ENCODE assay signal across 32 cellular contexts in genomic region chr6:31377029-31377428, GRCh38.
"Had no signal": no experiment of that assay in that cellular context is flagged by ENCODE, and none has a peak within 500 bp of the region (broad histone marks: within the 10 kb centered on the region; RNA-seq: fewer than 3 reads in every experiment).

No MANE protein-coding gene starts in this region.

- H3K36me3 ChIP-seq: left lung, lower lobe of right lung, pancreas, prostate gland, sigmoid colon, thyroid gland, transverse colon, upper lobe of left lung, vagina had no signal

- DNase-seq: hypothalamus; immature natural killer cell; kidney; left colon; left lung; lower lobe of right lung; mammary epithelial cell; midbrain; mucosa of descending colon; naive thymus-derived CD4-positive, alpha-beta T cell; nucleus accumbens; pancreas; posterior cingulate gyrus; retina; right cardiac atrium; sigmoid colon; small intestine; stimulated activated CD4-positive, alpha-beta T cell treated with anti-CD3 and anti-CD28 coated beads, Interleukin-1b, Interleukin-23, amount 100 ng/mL, for 48 hours; stimulated activated CD4-positive, alpha-beta T cell treated with anti-CD3 and anti-CD28 coated beads, Interleukin-2, amount 100 ng/mL, for 48 hours; stimulated activated CD4-positive, alpha-beta T cell treated with anti-CD3 and anti-CD28 coated beads, Interleukin-4, amount 100 ng/mL, for 4 hours; stimulated activated CD8-positive, alpha-beta memory T cell treated with anti-CD3 and anti-CD28 coated beads, Interleukin-4, amount 100 ng/mL, for 48 hours; stimulated activated naive CD4-positive, alpha-beta T cell treated with Interleukin-2 at 50 U/mL for 16 hours; stimulated activated naive CD8-positive, alpha-beta T cell treated with anti-CD3 and anti-CD28 coated beads, Interleukin-15, amount 100 ng/mL, for 72 hours; testis; thyroid gland; transverse colon; upper lobe of left lung had no signal

- H3K4me1 ChIP-seq: left lung, lower lobe of right lung, pancreas, prostate gland, sigmoid colon, testis, thyroid gland, upper lobe of left lung, vagina had no signal

- H3K9me3 ChIP-seq: left lung, lower lobe of right lung, mucosa of descending colon, pancreas, prostate gland, sigmoid colon, testis, thyroid gland, upper lobe of left lung, vagina had no signal

- ATAC-seq: left colon; left lung; mucosa of descending colon; naive thymus-derived CD4-positive, alpha-beta T cell; natural killer cell treated with Interleukin-12 subunit alpha and Interleukin-12 subunit beta and Interleukin-15 and Interleukin-18, amount 100 ng/mL, for 72 hours; pancreas; right cardiac atrium; stimulated activated memory B cell treated with anti-CD40 and anti-IgM and Interleukin-4, amounts not matched to agents 10 μg/mL and 1 μg/mL and 100 μg/mL, for 72 hours; stimulated activated naive CD8-positive, alpha-beta T cell treated with anti-CD3 and anti-CD28 coated beads, Interleukin-15, amount 100 ng/mL, for 72 hours had no signal

- H3K4me3 ChIP-seq: left lung, lower lobe of right lung, mucosa of descending colon, pancreas, prostate gland, sigmoid colon, testis, thyroid gland, transverse colon, upper lobe of left lung, vagina had no signal

- H3K27me3 ChIP-seq: testis, thyroid gland, upper lobe of left lung, vagina had no signal

- H3K27ac ChIP-seq: left lung, lower lobe of right lung, pancreas, prostate gland, sigmoid colon, testis, thyroid gland, transverse colon, upper lobe of left lung, vagina had no signal

- FAIRE-seq: islet of Langerhans, kidney, pancreas, small intestine had no signal
